Comparison of ENCODE assay signal across 3 cellular contexts in the genomic region with DNA sequence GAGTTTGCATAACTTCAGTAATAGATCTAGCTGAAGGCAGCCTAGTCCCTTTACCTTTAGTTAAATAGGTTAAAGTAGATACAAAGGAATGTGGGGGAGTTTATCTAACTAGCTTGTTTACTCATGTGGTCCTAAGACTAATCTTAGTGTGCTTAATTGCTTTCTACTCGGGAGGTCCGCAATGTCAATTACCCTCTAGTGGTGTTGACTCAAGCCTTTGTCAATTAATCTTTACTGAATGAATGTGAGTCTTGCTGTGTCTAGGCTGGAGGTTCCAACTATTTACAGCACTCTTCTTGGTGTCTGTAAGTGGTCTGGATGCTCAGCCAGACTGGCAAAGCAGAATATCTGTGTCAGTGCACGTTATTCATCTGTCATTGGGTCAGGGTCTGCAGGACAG.
TF ChIP-seq lines count a peak whose summit lies in the region.

No MANE protein-coding gene starts in this region.

TF ChIP-seq in A549, 52 proteins besides CTCF, POLR2A, EP300 and RAD21 (continues in another document):
- TF ChIP-seq KDM1A (IDR thresholded peaks at IDR 0.05; ENCODE audit: low read depth) = no peak
- TF ChIP-seq, protein P1, sequence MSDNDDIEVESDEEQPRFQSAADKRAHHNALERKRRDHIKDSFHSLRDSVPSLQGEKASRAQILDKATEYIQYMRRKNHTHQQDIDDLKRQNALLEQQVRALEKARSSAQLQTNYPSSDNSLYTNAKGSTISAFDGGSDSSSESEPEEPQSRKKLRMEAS (IDR thresholded peaks at IDR 0.05) = no peak
- TF ChIP-seq RNF2 (IDR thresholded peaks at IDR 0.05; ENCODE audit: borderline replicate concordance, low read depth) = no peak
- no peak for TF ChIP-seq ZC3H11A (IDR thresholded peaks at IDR 0.05)
- no peak for TF ChIP-seq PHF8 (IDR thresholded peaks at IDR 0.05; ENCODE audit: borderline replicate concordance, low read depth)
- TF ChIP-seq, protein P2, sequence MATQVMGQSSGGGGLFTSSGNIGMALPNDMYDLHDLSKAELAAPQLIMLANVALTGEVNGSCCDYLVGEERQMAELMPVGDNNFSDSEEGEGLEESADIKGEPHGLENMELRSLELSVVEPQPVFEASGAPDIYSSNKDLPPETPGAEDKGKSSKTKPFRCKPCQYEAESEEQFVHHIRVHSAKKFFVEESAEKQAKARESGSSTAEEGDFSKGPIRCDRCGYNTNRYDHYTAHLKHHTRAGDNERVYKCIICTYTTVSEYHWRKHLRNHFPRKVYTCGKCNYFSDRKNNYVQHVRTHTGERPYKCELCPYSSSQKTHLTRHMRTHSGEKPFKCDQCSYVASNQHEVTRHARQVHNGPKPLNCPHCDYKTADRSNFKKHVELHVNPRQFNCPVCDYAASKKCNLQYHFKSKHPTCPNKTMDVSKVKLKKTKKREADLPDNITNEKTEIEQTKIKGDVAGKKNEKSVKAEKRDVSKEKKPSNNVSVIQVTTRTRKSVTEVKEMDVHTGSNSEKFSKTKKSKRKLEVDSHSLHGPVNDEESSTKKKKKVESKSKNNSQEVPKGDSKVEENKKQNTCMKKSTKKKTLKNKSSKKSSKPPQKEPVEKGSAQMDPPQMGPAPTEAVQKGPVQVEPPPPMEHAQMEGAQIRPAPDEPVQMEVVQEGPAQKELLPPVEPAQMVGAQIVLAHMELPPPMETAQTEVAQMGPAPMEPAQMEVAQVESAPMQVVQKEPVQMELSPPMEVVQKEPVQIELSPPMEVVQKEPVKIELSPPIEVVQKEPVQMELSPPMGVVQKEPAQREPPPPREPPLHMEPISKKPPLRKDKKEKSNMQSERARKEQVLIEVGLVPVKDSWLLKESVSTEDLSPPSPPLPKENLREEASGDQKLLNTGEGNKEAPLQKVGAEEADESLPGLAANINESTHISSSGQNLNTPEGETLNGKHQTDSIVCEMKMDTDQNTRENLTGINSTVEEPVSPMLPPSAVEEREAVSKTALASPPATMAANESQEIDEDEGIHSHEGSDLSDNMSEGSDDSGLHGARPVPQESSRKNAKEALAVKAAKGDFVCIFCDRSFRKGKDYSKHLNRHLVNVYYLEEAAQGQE (IDR thresholded peaks at IDR 0.05) = no peak
- no peak for TF ChIP-seq TP53 (CRISPR knock-in tag; IDR thresholded peaks at IDR 0.05)
- TF ChIP-seq EHF (CRISPR knock-in tag; IDR thresholded peaks at IDR 0.05) = no peak
- TF ChIP-seq NFE2L2 (conservative IDR thresholded peaks at IDR 0.05; ENCODE audit: low read length) = no peak
- TF ChIP-seq, protein P3, sequence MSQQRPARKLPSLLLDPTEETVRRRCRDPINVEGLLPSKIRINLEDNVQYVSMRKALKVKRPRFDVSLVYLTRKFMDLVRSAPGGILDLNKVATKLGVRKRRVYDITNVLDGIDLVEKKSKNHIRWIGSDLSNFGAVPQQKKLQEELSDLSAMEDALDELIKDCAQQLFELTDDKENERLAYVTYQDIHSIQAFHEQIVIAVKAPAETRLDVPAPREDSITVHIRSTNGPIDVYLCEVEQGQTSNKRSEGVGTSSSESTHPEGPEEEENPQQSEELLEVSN (IDR thresholded peaks at IDR 0.05; ENCODE audit: borderline replicate concordance, low read depth) = no peak
- no peak for TF ChIP-seq FOSL2 (IDR thresholded peaks at IDR 0.05)
- TF ChIP-seq FOSL2 (CRISPR knock-in tag; IDR thresholded peaks at IDR 0.05) = no peak
- TF ChIP-seq FOXS1 (CRISPR knock-in tag; IDR thresholded peaks at IDR 0.05) = no peak
- no peak for TF ChIP-seq ZNF302 (CRISPR knock-in tag; IDR thresholded peaks at IDR 0.05)
- no peak for TF ChIP-seq ZFP36 (IDR thresholded peaks at IDR 0.05; ENCODE audit: borderline replicate concordance, partially characterized antibody)
- TF ChIP-seq MAFK (IDR thresholded peaks at IDR 0.05; ENCODE audit: partially characterized antibody) = no peak
- TF ChIP-seq, protein P4, sequence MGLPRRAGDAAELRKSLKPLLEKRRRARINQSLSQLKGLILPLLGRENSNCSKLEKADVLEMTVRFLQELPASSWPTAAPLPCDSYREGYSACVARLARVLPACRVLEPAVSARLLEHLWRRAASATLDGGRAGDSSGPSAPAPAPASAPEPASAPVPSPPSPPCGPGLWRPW (IDR thresholded peaks at IDR 0.05) = no peak
- TF ChIP-seq, protein P5, sequence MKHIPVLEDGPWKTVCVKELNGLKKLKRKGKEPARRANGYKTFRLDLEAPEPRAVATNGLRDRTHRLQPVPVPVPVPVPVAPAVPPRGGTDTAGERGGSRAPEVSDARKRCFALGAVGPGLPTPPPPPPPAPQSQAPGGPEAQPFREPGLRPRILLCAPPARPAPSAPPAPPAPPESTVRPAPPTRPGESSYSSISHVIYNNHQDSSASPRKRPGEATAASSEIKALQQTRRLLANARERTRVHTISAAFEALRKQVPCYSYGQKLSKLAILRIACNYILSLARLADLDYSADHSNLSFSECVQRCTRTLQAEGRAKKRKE (CRISPR knock-in tag; IDR thresholded peaks at IDR 0.05; ENCODE audit: low read depth) = no peak

TF ChIP-seq in IMR-90, 13 proteins besides CTCF, POLR2A, EP300 and RAD21:
- TF ChIP-seq NFE2L2 (IDR thresholded peaks at IDR 0.05; ENCODE audit: low read depth, low read length) = no peak
- TF ChIP-seq RFX5 (IDR thresholded peaks at IDR 0.05; ENCODE audit: low read depth, low read length) = no peak
- no peak for TF ChIP-seq FOS (IDR thresholded peaks at IDR 0.05; ENCODE audit: low read depth, low read length)
- TF ChIP-seq BHLHE40 (IDR thresholded peaks at IDR 0.05; ENCODE audit: low read depth, low read length) = no peak
- no peak for TF ChIP-seq MAFK (IDR thresholded peaks at IDR 0.05; ENCODE audit: low read depth, low read length)
- no peak for TF ChIP-seq RCOR1 (IDR thresholded peaks at IDR 0.05; ENCODE audit: insufficient replicate concordance, low read length)
- no peak for TF ChIP-seq CEBPB (IDR thresholded peaks at IDR 0.05; ENCODE audit: low read depth, low read length)
- TF ChIP-seq MXI1 (IDR thresholded peaks at IDR 0.05; ENCODE audit: borderline replicate concordance, low read depth, low read length) = no peak
- TF ChIP-seq SMC3 (IDR thresholded peaks at IDR 0.05; ENCODE audit: low read depth, low read length) = no peak
- TF ChIP-seq, protein P6, sequence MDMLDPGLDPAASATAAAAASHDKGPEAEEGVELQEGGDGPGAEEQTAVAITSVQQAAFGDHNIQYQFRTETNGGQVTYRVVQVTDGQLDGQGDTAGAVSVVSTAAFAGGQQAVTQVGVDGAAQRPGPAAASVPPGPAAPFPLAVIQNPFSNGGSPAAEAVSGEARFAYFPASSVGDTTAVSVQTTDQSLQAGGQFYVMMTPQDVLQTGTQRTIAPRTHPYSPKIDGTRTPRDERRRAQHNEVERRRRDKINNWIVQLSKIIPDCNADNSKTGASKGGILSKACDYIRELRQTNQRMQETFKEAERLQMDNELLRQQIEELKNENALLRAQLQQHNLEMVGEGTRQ (IDR thresholded peaks at IDR 0.05; ENCODE audit: low read depth, low read length) = no peak
- TF ChIP-seq, protein P7, sequence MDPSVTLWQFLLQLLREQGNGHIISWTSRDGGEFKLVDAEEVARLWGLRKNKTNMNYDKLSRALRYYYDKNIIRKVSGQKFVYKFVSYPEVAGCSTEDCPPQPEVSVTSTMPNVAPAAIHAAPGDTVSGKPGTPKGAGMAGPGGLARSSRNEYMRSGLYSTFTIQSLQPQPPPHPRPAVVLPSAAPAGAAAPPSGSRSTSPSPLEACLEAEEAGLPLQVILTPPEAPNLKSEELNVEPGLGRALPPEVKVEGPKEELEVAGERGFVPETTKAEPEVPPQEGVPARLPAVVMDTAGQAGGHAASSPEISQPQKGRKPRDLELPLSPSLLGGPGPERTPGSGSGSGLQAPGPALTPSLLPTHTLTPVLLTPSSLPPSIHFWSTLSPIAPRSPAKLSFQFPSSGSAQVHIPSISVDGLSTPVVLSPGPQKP (IDR thresholded peaks at IDR 0.05; ENCODE audit: borderline replicate concordance, low read depth, low read length) = no peak
- TF ChIP-seq MAZ (IDR thresholded peaks at IDR 0.05; ENCODE audit: borderline replicate concordance, low read depth, low read length) = no peak
- no peak for TF ChIP-seq CHD1 (IDR thresholded peaks at IDR 0.05; ENCODE audit: low read depth, low read length)

TF ChIP-seq in K562, 482 proteins besides CTCF, POLR2A, EP300 and RAD21:
- TF ChIP-seq ZBTB1 (CRISPR knock-in tag; IDR thresholded peaks at IDR 0.05; ENCODE audit: borderline replicate concordance, low read depth) = no peak
- TF ChIP-seq FOXA3 (CRISPR knock-in tag; conservative IDR thresholded peaks at IDR 0.05 in 1 of 2, IDR thresholded peaks at IDR 0.05 in 1 of 2) = 0 out of 4 replicates have a peak, but pooled peaks of 1 of the 2 experiments have one; percentile 13
- TF ChIP-seq, protein P8, sequence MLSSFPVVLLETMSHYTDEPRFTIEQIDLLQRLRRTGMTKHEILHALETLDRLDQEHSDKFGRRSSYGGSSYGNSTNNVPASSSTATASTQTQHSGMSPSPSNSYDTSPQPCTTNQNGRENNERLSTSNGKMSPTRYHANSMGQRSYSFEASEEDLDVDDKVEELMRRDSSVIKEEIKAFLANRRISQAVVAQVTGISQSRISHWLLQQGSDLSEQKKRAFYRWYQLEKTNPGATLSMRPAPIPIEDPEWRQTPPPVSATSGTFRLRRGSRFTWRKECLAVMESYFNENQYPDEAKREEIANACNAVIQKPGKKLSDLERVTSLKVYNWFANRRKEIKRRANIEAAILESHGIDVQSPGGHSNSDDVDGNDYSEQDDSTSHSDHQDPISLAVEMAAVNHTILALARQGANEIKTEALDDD (IDR thresholded peaks at IDR 0.05) = peak; percentile 59
